ENCODE assay signal across 1 cellular context in genomic region chr22:31100762-31101525, GRCh38.
TF ChIP-seq lines count a peak whose summit lies in the region.

No MANE protein-coding gene starts in this region.

TF ChIP-seq in IMR-90, 13 proteins besides CTCF, POLR2A, EP300 and RAD21:
- TF ChIP-seq MAZ (IDR thresholded peaks at IDR 0.05; ENCODE audit: borderline replicate concordance, low read depth, low read length): no peak
- no peak for TF ChIP-seq FOS (IDR thresholded peaks at IDR 0.05; ENCODE audit: low read depth, low read length)
- TF ChIP-seq RFX5 (IDR thresholded peaks at IDR 0.05; ENCODE audit: low read depth, low read length): no peak
- no peak for TF ChIP-seq CEBPB (IDR thresholded peaks at IDR 0.05; ENCODE audit: low read depth, low read length)
- TF ChIP-seq MXI1 (IDR thresholded peaks at IDR 0.05; ENCODE audit: borderline replicate concordance, low read depth, low read length): no peak
- TF ChIP-seq, protein P1, sequence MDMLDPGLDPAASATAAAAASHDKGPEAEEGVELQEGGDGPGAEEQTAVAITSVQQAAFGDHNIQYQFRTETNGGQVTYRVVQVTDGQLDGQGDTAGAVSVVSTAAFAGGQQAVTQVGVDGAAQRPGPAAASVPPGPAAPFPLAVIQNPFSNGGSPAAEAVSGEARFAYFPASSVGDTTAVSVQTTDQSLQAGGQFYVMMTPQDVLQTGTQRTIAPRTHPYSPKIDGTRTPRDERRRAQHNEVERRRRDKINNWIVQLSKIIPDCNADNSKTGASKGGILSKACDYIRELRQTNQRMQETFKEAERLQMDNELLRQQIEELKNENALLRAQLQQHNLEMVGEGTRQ (IDR thresholded peaks at IDR 0.05; ENCODE audit: low read depth, low read length): no peak
- TF ChIP-seq NFE2L2 (IDR thresholded peaks at IDR 0.05; ENCODE audit: low read depth, low read length): no peak
- TF ChIP-seq RCOR1 (IDR thresholded peaks at IDR 0.05; ENCODE audit: insufficient replicate concordance, low read length): no peak
- TF ChIP-seq SMC3 (IDR thresholded peaks at IDR 0.05; ENCODE audit: low read depth, low read length): no peak
- TF ChIP-seq MAFK (IDR thresholded peaks at IDR 0.05; ENCODE audit: low read depth, low read length): no peak
- no peak for TF ChIP-seq BHLHE40 (IDR thresholded peaks at IDR 0.05; ENCODE audit: low read depth, low read length)
- no peak for TF ChIP-seq CHD1 (IDR thresholded peaks at IDR 0.05; ENCODE audit: low read depth, low read length)
